1 cellular context compared by ENCODE assay signal in the genomic region with DNA sequence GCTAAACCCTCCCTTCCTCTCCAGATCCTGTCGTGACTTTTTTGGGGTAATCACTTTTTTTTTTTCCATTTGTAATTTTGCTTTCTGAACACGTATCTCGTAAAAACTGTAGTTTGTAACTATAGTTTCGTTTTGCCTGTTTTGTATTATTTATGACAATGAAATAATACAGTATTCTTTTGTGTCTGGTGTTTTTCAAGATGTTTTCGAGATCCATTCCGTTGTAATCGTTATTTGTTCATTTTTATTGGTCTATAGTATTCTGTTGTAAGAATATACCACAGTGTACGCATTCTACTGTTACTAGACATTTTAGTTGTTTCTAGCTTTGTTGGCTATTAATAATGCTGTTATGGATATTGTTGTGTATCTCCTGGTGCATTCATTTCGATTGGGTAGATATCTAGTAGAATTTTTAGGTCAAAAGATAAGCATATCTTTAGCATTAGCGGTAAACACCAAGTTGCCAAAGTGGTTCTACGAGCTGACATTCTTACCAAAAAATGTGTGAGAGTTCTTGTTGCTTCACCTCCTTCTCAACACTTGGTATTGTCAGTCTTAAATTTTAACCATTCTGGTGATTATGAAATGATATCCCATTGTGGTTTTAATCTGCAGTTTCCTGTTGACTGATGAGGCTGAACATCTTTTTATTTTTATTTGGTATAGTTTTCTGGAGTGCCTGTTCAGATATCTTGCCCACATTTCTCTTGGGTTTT.
TF ChIP-seq lines count a peak whose summit lies in the region.

No MANE protein-coding gene starts in this region.

TF ChIP-seq in K562, 482 proteins besides CTCF, POLR2A, EP300 and RAD21 (continued from another document):
- TF ChIP-seq, protein P1, sequence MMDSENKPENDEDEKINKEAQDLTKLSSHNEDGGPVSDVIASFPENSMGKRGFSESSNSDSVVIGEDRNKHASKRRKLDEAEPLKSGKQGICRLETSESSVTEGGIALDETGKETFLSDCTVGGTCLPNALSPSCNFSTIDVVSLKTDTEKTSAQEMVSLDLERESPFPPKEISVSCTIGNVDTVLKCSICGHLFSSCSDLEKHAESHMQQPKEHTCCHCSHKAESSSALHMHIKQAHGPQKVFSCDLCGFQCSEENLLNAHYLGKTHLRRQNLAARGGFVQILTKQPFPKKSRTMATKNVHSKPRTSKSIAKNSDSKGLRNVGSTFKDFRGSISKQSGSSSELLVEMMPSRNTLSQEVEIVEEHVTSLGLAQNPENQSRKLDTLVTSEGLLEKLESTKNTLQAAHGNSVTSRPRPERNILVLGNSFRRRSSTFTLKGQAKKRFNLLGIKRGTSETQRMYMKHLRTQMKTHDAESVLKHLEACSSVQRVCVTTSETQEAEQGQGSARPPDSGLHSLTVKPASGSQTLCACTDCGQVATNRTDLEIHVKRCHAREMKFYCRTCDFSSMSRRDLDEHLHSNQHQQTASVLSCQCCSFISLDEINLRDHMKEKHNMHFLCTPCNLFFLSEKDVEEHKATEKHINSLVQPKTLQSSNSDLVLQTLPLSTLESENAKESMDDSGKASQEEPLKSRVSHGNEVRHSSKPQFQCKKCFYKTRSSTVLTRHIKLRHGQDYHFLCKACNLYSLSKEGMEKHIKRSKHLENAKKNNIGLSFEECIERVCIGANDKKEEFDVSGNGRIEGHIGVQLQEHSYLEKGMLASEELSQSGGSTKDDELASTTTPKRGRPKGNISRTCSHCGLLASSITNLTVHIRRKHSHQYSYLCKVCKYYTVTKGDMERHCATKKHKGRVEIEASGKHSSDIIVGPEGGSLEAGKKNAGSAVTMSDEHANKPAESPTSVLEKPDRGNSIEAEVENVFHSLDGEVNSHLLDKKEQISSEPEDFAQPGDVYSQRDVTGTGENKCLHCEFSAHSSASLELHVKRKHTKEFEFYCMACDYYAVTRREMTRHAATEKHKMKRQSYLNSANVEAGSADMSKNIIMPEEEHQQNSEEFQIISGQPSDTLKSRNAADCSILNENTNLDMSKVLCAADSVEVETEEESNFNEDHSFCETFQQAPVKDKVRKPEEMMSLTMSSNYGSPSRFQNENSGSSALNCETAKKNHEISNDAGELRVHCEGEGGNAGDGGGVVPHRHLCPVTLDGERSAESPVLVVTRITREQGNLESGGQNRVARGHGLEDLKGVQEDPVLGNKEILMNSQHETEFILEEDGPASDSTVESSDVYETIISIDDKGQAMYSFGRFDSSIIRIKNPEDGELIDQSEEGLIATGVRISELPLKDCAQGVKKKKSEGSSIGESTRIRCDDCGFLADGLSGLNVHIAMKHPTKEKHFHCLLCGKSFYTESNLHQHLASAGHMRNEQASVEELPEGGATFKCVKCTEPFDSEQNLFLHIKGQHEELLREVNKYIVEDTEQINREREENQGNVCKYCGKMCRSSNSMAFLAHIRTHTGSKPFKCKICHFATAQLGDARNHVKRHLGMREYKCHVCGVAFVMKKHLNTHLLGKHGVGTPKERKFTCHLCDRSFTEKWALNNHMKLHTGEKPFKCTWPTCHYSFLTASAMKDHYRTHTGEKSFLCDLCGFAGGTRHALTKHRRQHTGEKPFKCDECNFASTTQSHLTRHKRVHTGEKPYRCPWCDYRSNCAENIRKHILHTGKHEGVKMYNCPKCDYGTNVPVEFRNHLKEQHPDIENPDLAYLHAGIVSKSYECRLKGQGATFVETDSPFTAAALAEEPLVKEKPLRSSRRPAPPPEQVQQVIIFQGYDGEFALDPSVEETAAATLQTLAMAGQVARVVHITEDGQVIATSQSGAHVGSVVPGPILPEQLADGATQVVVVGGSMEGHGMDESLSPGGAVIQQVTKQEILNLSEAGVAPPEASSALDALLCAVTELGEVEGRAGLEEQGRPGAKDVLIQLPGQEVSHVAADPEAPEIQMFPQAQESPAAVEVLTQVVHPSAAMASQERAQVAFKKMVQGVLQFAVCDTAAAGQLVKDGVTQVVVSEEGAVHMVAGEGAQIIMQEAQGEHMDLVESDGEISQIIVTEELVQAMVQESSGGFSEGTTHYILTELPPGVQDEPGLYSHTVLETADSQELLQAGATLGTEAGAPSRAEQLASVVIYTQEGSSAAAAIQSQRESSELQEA (IDR thresholded peaks at IDR 0.05; ENCODE audit: low read depth), result peak; percentile 52; the same call in 1 of the 2 replicates
- TF ChIP-seq, protein P2, sequence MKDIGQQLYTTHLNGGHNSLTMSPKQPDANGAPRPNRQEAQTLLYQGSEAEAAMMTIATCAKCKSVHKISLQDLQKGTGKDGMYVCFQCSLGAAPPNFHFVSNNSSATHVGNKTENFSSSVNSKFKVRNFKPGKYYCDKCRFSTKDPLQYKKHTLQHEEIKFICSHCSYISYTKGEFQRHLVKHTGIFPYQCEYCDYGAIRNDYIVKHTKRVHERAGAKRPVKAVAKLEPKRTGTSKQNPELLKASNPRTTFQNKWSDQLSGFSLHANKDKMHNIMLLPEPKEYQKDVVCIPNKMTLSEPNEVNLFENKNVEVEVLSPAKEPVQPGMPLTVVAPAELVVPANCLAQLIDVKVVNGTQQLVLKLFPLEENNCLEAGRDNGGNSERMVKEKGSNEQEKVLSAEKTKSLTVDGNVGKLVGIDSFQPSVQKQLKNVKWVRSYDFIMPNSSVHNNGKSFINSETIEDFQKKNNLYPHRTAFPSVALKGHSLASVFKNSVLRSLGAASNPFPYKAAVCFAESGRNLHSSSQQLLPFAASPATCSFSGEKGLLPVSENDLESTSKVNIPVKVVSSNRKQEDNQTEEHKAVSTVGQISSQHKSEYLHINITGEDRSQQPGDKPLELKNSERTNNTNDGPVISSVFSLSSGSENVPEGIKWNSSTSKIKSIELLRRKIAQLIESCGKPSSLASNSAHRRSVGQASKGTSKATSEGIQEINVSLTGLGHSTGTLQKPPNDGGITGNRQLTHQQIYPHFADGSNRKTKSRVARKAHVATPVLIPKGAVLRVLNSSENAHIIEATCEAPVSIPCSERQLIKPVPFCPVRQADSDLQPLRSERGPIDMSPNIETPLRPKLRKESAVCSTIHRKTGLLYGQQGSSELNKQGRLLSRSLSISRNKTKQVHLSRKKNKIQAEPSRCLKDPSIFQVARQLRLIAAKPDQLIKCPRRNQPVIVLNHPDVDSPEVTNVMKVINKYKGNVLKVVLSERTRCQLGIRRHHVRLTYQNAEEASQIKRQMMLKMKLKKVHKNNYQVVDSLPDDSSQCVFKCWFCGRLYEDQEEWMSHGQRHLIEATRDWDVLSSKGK (CRISPR knock-in tag; IDR thresholded peaks at IDR 0.05), result no peak
- TF ChIP-seq, protein P3, sequence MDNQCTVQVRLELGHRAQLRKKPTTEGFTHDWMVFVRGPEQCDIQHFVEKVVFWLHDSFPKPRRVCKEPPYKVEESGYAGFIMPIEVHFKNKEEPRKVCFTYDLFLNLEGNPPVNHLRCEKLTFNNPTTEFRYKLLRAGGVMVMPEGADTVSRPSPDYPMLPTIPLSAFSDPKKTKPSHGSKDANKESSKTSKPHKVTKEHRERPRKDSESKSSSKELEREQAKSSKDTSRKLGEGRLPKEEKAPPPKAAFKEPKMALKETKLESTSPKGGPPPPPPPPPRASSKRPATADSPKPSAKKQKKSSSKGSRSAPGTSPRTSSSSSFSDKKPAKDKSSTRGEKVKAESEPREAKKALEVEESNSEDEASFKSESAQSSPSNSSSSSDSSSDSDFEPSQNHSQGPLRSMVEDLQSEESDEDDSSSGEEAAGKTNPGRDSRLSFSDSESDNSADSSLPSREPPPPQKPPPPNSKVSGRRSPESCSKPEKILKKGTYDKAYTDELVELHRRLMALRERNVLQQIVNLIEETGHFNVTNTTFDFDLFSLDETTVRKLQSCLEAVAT (IDR thresholded peaks at IDR 0.05), result 0 out of 4 replicates have a peak, but pooled peaks of 1 of the 2 experiments have one; percentile 35
- TF ChIP-seq SMC3 (conservative IDR thresholded peaks at IDR 0.05; ENCODE audit: insufficient read depth, low read depth, low read length) (no peak), FOXK1 (CRISPR knock-in tag; IDR thresholded peaks at IDR 0.05; ENCODE audit: borderline replicate concordance) (no peak), RBM25 (IDR thresholded peaks at IDR 0.05; ENCODE audit: low read depth, low read length, severe bottlenecking) (peak; percentile 85), COPS2 (conservative IDR thresholded peaks at IDR 0.05) (no peak), NUFIP1 (IDR thresholded peaks at IDR 0.05; ENCODE audit: partially characterized antibody) (no peak), PHB2 (IDR thresholded peaks at IDR 0.05; ENCODE audit: low read depth) (no peak), NFE2 (IDR thresholded peaks at IDR 0.05; ENCODE audit: low read depth) (no peak), ERF (CRISPR knock-in tag; IDR thresholded peaks at IDR 0.05) (no peak), CTBP1 (IDR thresholded peaks at IDR 0.05; ENCODE audit: borderline replicate concordance) (no peak), FOSL1 (tag; conservative IDR thresholded peaks at IDR 0.05) (no peak)
- TF ChIP-seq, protein P4, sequence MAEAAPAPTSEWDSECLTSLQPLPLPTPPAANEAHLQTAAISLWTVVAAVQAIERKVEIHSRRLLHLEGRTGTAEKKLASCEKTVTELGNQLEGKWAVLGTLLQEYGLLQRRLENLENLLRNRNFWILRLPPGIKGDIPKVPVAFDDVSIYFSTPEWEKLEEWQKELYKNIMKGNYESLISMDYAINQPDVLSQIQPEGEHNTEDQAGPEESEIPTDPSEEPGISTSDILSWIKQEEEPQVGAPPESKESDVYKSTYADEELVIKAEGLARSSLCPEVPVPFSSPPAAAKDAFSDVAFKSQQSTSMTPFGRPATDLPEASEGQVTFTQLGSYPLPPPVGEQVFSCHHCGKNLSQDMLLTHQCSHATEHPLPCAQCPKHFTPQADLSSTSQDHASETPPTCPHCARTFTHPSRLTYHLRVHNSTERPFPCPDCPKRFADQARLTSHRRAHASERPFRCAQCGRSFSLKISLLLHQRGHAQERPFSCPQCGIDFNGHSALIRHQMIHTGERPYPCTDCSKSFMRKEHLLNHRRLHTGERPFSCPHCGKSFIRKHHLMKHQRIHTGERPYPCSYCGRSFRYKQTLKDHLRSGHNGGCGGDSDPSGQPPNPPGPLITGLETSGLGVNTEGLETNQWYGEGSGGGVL (CRISPR knock-in tag; IDR thresholded peaks at IDR 0.05), result no peak
- TF ChIP-seq, protein P5, sequence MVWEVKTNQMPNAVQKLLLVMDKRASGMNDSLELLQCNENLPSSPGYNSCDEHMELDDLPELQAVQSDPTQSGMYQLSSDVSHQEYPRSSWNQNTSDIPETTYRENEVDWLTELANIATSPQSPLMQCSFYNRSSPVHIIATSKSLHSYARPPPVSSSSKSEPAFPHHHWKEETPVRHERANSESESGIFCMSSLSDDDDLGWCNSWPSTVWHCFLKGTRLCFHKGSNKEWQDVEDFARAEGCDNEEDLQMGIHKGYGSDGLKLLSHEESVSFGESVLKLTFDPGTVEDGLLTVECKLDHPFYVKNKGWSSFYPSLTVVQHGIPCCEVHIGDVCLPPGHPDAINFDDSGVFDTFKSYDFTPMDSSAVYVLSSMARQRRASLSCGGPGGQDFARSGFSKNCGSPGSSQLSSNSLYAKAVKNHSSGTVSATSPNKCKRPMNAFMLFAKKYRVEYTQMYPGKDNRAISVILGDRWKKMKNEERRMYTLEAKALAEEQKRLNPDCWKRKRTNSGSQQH (CRISPR knock-in tag; IDR thresholded peaks at IDR 0.05), result no peak
- TF ChIP-seq, protein P6, sequence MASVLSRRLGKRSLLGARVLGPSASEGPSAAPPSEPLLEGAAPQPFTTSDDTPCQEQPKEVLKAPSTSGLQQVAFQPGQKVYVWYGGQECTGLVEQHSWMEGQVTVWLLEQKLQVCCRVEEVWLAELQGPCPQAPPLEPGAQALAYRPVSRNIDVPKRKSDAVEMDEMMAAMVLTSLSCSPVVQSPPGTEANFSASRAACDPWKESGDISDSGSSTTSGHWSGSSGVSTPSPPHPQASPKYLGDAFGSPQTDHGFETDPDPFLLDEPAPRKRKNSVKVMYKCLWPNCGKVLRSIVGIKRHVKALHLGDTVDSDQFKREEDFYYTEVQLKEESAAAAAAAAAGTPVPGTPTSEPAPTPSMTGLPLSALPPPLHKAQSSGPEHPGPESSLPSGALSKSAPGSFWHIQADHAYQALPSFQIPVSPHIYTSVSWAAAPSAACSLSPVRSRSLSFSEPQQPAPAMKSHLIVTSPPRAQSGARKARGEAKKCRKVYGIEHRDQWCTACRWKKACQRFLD (CRISPR knock-in tag; IDR thresholded peaks at IDR 0.05), result no peak
TF ChIP-seq in K562: peak in this region for 5.
